Comparison of ENCODE assay signal across 1 cellular context in the genomic region with DNA sequence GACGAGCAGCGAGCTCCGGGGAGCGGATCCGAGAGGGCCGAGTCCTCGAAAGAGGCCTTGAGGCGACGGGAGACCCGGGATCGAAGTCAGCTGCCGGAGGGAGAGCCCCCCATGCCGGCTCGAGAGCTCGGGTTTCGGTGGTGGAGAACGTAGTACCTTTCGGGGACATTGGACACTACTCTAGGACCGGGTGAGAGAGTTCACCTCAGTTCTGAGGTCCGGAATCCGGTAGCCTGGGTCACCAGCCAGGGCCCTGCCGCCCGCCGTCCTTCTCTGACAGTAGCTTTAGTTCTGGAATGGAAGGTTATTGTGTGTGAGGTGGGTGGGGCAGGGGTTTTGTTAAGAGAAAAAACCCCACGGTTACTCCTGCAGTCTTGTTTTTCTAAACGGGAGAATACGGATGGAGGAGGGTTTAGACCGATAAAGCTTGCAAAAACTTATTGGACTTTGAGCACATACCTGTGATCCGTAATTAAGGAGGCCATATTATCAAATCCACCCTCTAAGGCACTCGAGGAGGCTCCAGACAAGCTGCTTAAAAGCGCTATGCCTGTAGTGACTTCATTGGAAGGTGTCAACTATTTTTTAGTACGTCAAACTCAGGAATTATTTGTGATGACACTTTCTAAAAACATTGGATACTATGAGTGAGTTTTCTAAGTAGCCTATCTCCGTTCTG.
TF ChIP-seq lines count a peak whose summit lies in the region.

No MANE protein-coding gene starts in this region.

TF ChIP-seq in SK-N-SH, 30 proteins besides CTCF, POLR2A, EP300 and RAD21 (continued from another document):
- TF ChIP-seq, protein P1, sequence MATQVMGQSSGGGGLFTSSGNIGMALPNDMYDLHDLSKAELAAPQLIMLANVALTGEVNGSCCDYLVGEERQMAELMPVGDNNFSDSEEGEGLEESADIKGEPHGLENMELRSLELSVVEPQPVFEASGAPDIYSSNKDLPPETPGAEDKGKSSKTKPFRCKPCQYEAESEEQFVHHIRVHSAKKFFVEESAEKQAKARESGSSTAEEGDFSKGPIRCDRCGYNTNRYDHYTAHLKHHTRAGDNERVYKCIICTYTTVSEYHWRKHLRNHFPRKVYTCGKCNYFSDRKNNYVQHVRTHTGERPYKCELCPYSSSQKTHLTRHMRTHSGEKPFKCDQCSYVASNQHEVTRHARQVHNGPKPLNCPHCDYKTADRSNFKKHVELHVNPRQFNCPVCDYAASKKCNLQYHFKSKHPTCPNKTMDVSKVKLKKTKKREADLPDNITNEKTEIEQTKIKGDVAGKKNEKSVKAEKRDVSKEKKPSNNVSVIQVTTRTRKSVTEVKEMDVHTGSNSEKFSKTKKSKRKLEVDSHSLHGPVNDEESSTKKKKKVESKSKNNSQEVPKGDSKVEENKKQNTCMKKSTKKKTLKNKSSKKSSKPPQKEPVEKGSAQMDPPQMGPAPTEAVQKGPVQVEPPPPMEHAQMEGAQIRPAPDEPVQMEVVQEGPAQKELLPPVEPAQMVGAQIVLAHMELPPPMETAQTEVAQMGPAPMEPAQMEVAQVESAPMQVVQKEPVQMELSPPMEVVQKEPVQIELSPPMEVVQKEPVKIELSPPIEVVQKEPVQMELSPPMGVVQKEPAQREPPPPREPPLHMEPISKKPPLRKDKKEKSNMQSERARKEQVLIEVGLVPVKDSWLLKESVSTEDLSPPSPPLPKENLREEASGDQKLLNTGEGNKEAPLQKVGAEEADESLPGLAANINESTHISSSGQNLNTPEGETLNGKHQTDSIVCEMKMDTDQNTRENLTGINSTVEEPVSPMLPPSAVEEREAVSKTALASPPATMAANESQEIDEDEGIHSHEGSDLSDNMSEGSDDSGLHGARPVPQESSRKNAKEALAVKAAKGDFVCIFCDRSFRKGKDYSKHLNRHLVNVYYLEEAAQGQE (IDR thresholded peaks at IDR 0.05; ENCODE audit: low read depth, low read length) = no peak
- TF ChIP-seq TEAD4 (IDR thresholded peaks at IDR 0.05; ENCODE audit: borderline replicate concordance, insufficient read depth) (no peak), NFIC (IDR thresholded peaks at IDR 0.05; ENCODE audit: borderline replicate concordance) (no peak), TAF1 (IDR thresholded peaks at IDR 0.05; ENCODE audit: borderline replicate concordance, low read depth, low read length) (no peak), GABPA (IDR thresholded peaks at IDR 0.05; ENCODE audit: low read depth) (no peak), FOSL2 (IDR thresholded peaks at IDR 0.05; ENCODE audit: borderline replicate concordance, low read depth) (no peak), NRF1 (IDR thresholded peaks at IDR 0.05; ENCODE audit: low read depth, low read length) (no peak), CHD2 (IDR thresholded peaks at IDR 0.05; ENCODE audit: low read length, partially characterized antibody) (no peak), EZH2phosphoT487 (IDR thresholded peaks at IDR 0.05; ENCODE audit: borderline replicate concordance, low read depth) (no peak)
- TF ChIP-seq, protein P2, sequence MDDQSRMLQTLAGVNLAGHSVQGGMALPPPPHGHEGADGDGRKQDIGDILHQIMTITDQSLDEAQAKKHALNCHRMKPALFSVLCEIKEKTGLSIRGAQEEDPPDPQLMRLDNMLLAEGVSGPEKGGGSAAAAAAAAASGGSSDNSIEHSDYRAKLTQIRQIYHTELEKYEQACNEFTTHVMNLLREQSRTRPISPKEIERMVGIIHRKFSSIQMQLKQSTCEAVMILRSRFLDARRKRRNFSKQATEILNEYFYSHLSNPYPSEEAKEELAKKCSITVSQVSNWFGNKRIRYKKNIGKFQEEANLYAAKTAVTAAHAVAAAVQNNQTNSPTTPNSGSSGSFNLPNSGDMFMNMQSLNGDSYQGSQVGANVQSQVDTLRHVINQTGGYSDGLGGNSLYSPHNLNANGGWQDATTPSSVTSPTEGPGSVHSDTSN (IDR thresholded peaks at IDR 0.05) = no peak
